Comparison of ENCODE assay signal across 26 cellular contexts in the genomic region with DNA sequence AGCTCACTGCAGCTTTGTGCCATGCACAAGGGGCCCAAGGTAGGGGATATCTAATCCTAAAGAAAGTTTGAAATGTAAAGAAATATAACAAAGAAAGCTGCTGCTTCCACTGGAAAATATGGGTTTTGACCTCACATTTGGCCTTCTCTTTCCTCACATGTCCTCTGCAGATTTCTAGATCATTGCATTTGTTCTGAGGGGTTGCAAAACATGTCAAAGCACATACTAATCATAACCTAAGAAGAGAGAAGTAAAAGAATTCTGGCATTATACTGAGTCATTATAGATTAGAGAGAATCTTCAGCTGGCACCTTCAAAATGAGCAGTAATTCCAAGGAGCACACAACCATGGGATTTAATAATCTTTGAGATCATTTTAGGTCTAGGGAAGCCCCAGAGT.
DNase-seq lines count a peak whose midpoint lies in the region; ATAC-seq, FAIRE-seq and TF ChIP-seq lines count a peak whose summit lies in the region.
"Had no signal": no experiment of that assay in that cellular context is flagged by ENCODE, and none has a peak within 500 bp of the region (broad histone marks: within the 10 kb centered on the region; RNA-seq: fewer than 3 reads in every experiment).

No MANE protein-coding gene starts in this region.

- H3K27me3 ChIP-seq in HepG2 (ENCODE audit: control insufficient read depth in 1 of 2, insufficient read depth in 2 of 2, low read length in 2 of 2) (no peaks in the 10 kb centered on the region), right lobe of liver (no peaks in the 10 kb centered on the region), Karpas-422 (ENCODE audit: low read length) (no peaks in the 10 kb centered on the region), GM12878 (replicated peaks in 1 of 2; ENCODE audit: control insufficient read depth in 2 of 2, insufficient read depth in 2 of 2, low read length in 1 of 2) (no peaks in the 10 kb centered on the region), transverse colon (no peaks in the 10 kb centered on the region)
- H3K27me3 ChIP-seq: BLaER1 had no signal

- peaks cover 32% of the 10 kb centered on the region for H3K4me1 Mint-ChIP-seq in stimulated activated memory B cell treated with anti-CD40 and anti-IgM and Interleukin-4, amounts not matched to agents 10 μg/mL and 1 μg/mL and 100 μg/mL, for 72 hours
- peaks cover 2% of the 10 kb centered on the region for H3K4me1 Mint-ChIP-seq in activated CD4-positive, alpha-beta T cell treated with anti-CD3 and anti-CD28 coated beads for 36 hours

- TF ChIP-seq RAD21 in HepG2 (CRISPR knock-in tag; IDR thresholded peaks at IDR 0.05) (no peak), GM12878 (IDR thresholded peaks at IDR 0.05; ENCODE audit: insufficient read depth, low read depth, low read length) (no peak)

- H3K4me3 Mint-ChIP-seq in stimulated activated memory B cell treated with anti-CD40 and anti-IgM and Interleukin-4, amounts not matched to agents 10 μg/mL and 1 μg/mL and 100 μg/mL, for 72 hours, result no peak overlapping the region
- H3K4me3 Mint-ChIP-seq in activated CD4-positive, alpha-beta T cell treated with anti-CD3 and anti-CD28 coated beads for 36 hours, result no peak overlapping the region
- H3K4me3 Mint-ChIP-seq: B cell; CD4-positive, alpha-beta T cell; CD8-positive, alpha-beta memory T cell; HFFc6 had no signal

- no peak overlapping the region for H2AFZ ChIP-seq in HepG2 (ENCODE audit: low read length)
- H2AFZ ChIP-seq in Karpas-422 (ENCODE audit: low read length), result no peak overlapping the region
- no peak overlapping the region for H2AFZ ChIP-seq in GM12878 (ENCODE audit: control insufficient read depth, low read depth, low read length)

- TF ChIP-seq POLR2A in HepG2 (IDR thresholded peaks at IDR 0.05; ENCODE audit: insufficient read depth in 1 of 2, low read depth in 2 of 2, low read length in 2 of 2) (no peak), right lobe of liver (IDR thresholded peaks at IDR 0.05) (no peak), GM12878 (IDR thresholded peaks at IDR 0.05; ENCODE audit: low read depth, low read length) (no peak), transverse colon (IDR thresholded peaks at IDR 0.05) (no peak)

- no peak for TF ChIP-seq EP300 in HepG2 (IDR thresholded peaks at IDR 0.05; ENCODE audit: low read depth in 2 of 2, low read length in 2 of 2)
- TF ChIP-seq EP300 in HepG2 (CRISPR knock-in tag; IDR thresholded peaks at IDR 0.05; ENCODE audit: borderline replicate concordance), result no peak
- no peak for TF ChIP-seq EP300 in GM12878 (IDR thresholded peaks at IDR 0.05; ENCODE audit: borderline replicate concordance in 1 of 2, control insufficient read depth in 1 of 2, low read depth in 2 of 2, low read length in 2 of 2)
- no peak for TF ChIP-seq EP300 in transverse colon (IDR thresholded peaks at IDR 0.05; ENCODE audit: low read depth)

- H3K9ac ChIP-seq in HepG2 (ENCODE audit: insufficient read depth, low read depth, low read length), result no peak overlapping the region
- H3K9ac ChIP-seq in Karpas-422 (ENCODE audit: low read length), result no peak overlapping the region
- H3K9ac ChIP-seq in GM12878 (ENCODE audit: control insufficient read depth, insufficient read depth, low read length), result no peak overlapping the region
- H3K9ac ChIP-seq: BLaER1 had no signal

- CTCF ChIA-PET in HepG2 (lab: Yijun Ruan, JAX; ENCODE audit: low intra/inter-chr PET ratio, low total read pairs) (no interaction called here), GM12878 (lab: Yijun Ruan, JAX) (interaction anchor here (0.6 to 9.9 kb wide), 9 partner anchors 6 to 1036 kb away, joined by 3 to 135 read pairs (median 17); partner anchors contain the start of genes ATG13 and HARBI1)
- CTCF ChIA-PET in activated CD4-positive, alpha-beta T cell treated with anti-CD3 and anti-CD28 coated beads for 36 hours (lab: Charles Lee), result interaction anchor here (1.0 kb wide), 1 partner anchor 11 kb away, joined by 3 read pairs; no protein-coding TSS in a partner anchor

- H3K9me3 ChIP-seq in HepG2 (ENCODE audit: low read length), result no peaks in the 10 kb centered on the region
- no peaks in the 10 kb centered on the region for H3K9me3 ChIP-seq in right lobe of liver
- no peaks in the 10 kb centered on the region for H3K9me3 ChIP-seq in Karpas-422 (ENCODE audit: low read length)
- no peaks in the 10 kb centered on the region for H3K9me3 ChIP-seq in GM12878 (replicated peaks; ENCODE audit: control insufficient read depth, insufficient read depth, low read length)
- H3K9me3 ChIP-seq in transverse colon, result no peaks in the 10 kb centered on the region
- H3K9me3 ChIP-seq: BLaER1, HAP-1 had no signal

- H3K9me3 Mint-ChIP-seq in stimulated activated memory B cell treated with anti-CD40 and anti-IgM and Interleukin-4, amounts not matched to agents 10 μg/mL and 1 μg/mL and 100 μg/mL, for 72 hours, result no peaks in the 10 kb centered on the region
- no peaks in the 10 kb centered on the region for H3K9me3 Mint-ChIP-seq in activated CD4-positive, alpha-beta T cell treated with anti-CD3 and anti-CD28 coated beads for 36 hours (ENCODE audit: low read depth)
- H3K9me3 Mint-ChIP-seq: CD4-positive, alpha-beta T cell; CD8-positive, alpha-beta memory T cell; HFFc6 had no signal

- H3K4me2 ChIP-seq in HepG2 (ENCODE audit: low read depth, low read length), result no peak overlapping the region
- H3K4me2 ChIP-seq in Karpas-422 (ENCODE audit: low read depth, low read length, poor library complexity, severe bottlenecking), result peak overlapping the region; percentile 55
- H3K4me2 ChIP-seq in GM12878 (ENCODE audit: control insufficient read depth, insufficient read depth), result no peak overlapping the region
- H3K4me2 ChIP-seq: BLaER1 had no signal

- H3K27ac Mint-ChIP-seq in stimulated activated memory B cell treated with anti-CD40 and anti-IgM and Interleukin-4, amounts not matched to agents 10 μg/mL and 1 μg/mL and 100 μg/mL, for 72 hours, result peak overlapping the region; percentile 7
- H3K27ac Mint-ChIP-seq in activated CD4-positive, alpha-beta T cell treated with anti-CD3 and anti-CD28 coated beads for 36 hours, result no peak overlapping the region
- H3K27ac Mint-ChIP-seq: B cell; CD4-positive, alpha-beta T cell; HFFc6 had no signal

- H3K36me3 Mint-ChIP-seq in stimulated activated memory B cell treated with anti-CD40 and anti-IgM and Interleukin-4, amounts not matched to agents 10 μg/mL and 1 μg/mL and 100 μg/mL, for 72 hours, result peaks cover 20% of the 10 kb centered on the region
- peaks cover 3% of the 10 kb centered on the region for H3K36me3 Mint-ChIP-seq in activated CD4-positive, alpha-beta T cell treated with anti-CD3 and anti-CD28 coated beads for 36 hours (ENCODE audit: low read depth)

- POLR2A ChIA-PET in HepG2 (lab: Yijun Ruan, JAX), result no interaction called here
- POLR2A ChIA-PET in GM12878 (lab: Charles Lee), result interaction anchor here (0.6 to 3.4 kb wide), 7 partner anchors 18 to 124 kb away, joined by 3 to 19 read pairs (median 4); no protein-coding TSS in a partner anchor
- POLR2A ChIA-PET in activated CD4-positive, alpha-beta T cell treated with anti-CD3 and anti-CD28 coated beads for 36 hours (lab: Charles Lee), result no interaction called here

- RAD21 ChIA-PET in GM12878 (lab: Charles Lee; ENCODE audit: unreplicated experiment), result interaction anchor here (0.9 to 4.3 kb wide), 14 partner anchors 9 to 134 kb away, joined by 3 to 37 read pairs (median 10); partner anchors contain the start of gene CHRM4

- BruUV-seq in HepG2 (replicated peaks; lab: Mats Ljungman, UMichigan), result TSS peak; percentile 34
- BruUV-seq in GM12878 (replicated peaks; lab: Mats Ljungman, UMichigan), result no TSS peak

- H3K79me2 ChIP-seq in HepG2 (ENCODE audit: insufficient read depth, low read length) (peaks cover 2% of the 10 kb centered on the region), Karpas-422 (ENCODE audit: low read length) (peaks cover 20% of the 10 kb centered on the region; the same call in 1 of the 2 replicates), GM12878 (ENCODE audit: control insufficient read depth, insufficient read depth, low read length) (no peaks in the 10 kb centered on the region)

- DNase-seq in HepG2 (ENCODE audit: low spot score), result no peak
- no peak for DNase-seq in right lobe of liver
- DNase-seq in Karpas-422, result no peak
- DNase-seq in GM12878 (ENCODE audit: low read depth, low spot score), result no peak
- no peak for DNase-seq in coronary artery (ENCODE audit: low spot score)
- no peak for DNase-seq in activated CD4-positive, alpha-beta T cell treated with anti-CD3 and anti-CD28 coated beads for 36 hours
- DNase-seq in transverse colon, result no peak
- DNase-seq: CD4-positive, alpha-beta T cell; CD8-positive, alpha-beta memory T cell; DMS 273 treated with DMSO at 0.1 percent for 48 hours; DMS79; EL; GDM1; GOT3; HFFc6 had no signal

- H4K20me1 ChIP-seq in HepG2 (ENCODE audit: insufficient read depth, low read length), result 0 out of 2 replicates have a peak, but pooled peaks cover 6% of the 10 kb centered on the region
- H4K20me1 ChIP-seq in Karpas-422 (ENCODE audit: insufficient read depth, low read depth, low read length), result peaks cover 11% of the 10 kb centered on the region; the same call in 1 of the 2 replicates
- no peaks in the 10 kb centered on the region for H4K20me1 ChIP-seq in GM12878 (ENCODE audit: control insufficient read depth, insufficient read depth)

- no peak for TF ChIP-seq CTCF in HepG2 (CRISPR knock-in tag; IDR thresholded peaks at IDR 0.05)
- TF ChIP-seq CTCF in right lobe of liver (IDR thresholded peaks at IDR 0.05), result no peak
- TF ChIP-seq CTCF in GM12878 (IDR thresholded peaks at IDR 0.05 in 2 of 3, conservative IDR thresholded peaks at IDR 0.05 in 1 of 3; ENCODE audit: control insufficient read depth in 2 of 3, extremely low read depth in 1 of 3, insufficient read depth in 1 of 3, low read depth in 3 of 3, low read length in 3 of 3), result no peak
- no peak for TF ChIP-seq CTCF in coronary artery (IDR thresholded peaks at IDR 0.05)
- TF ChIP-seq CTCF in transverse colon (IDR thresholded peaks at IDR 0.05), result no peak

- intact Hi-C loops in HepG2 (cut with micrococcal nuclease; ENCODE audit: unreplicated experiment) (loop anchor here (1.0 kb wide), 1 partner anchor 17 kb away; no protein-coding TSS in a partner anchor), right lobe of liver (cut with DNase I) (no loop called here), GM12878 (cut with micrococcal nuclease; ENCODE audit: unreplicated experiment) (loop anchor here (5.0 kb wide), 1 partner anchor 37 kb away; no protein-coding TSS in a partner anchor), transverse colon (cut with DNase I; ENCODE audit: low total_unique reads) (no loop called here)
- intact Hi-C loops in activated CD4-positive, alpha-beta T cell treated with anti-CD3 and anti-CD28 coated beads for 36 hours (cut with DNase I, micrococcal nuclease), result no loop called here

- no peak overlapping the region for H3K27ac ChIP-seq in HepG2 (ENCODE audit: extremely low read length, insufficient read depth, low read length)
- no peak overlapping the region for H3K27ac ChIP-seq in right lobe of liver
- no peak overlapping the region for H3K27ac ChIP-seq in Karpas-422 (ENCODE audit: low read length)
- H3K27ac ChIP-seq in GM12878 (ENCODE audit: control insufficient read depth, insufficient read depth), result peak overlapping the region; percentile 41
- H3K27ac ChIP-seq in coronary artery, result no peak overlapping the region
- H3K27ac ChIP-seq in transverse colon, result no peak overlapping the region
- H3K27ac ChIP-seq: 22Rv1, BLaER1, C4-2B had no signal

- in situ Hi-C loops in HepG2 (cut with HindIII; ENCODE audit: extremely low pct_ligation_motif_present, low pct_unique_long_range_greater_than_20kb) (no loop called here), GM12878 (cut with MboI) (no loop called here), transverse colon (cut with MboI; ENCODE audit: low pct_ligation_motif_present in 1 of 4, low pct_unique_long_range_greater_than_20kb in 1 of 4, low sequenced_read_pairs in 3 of 4) (no loop called here)

- no peaks in the 10 kb centered on the region for H3K9me2 ChIP-seq in Karpas-422 (replicated peaks; ENCODE audit: insufficient read depth, low read length)

- H3K4me1 ChIP-seq in HepG2 (ENCODE audit: insufficient read depth, low read length) (no peaks in the 10 kb centered on the region), right lobe of liver (no peaks in the 10 kb centered on the region), Karpas-422 (ENCODE audit: low read length) (peaks cover 29% of the 10 kb centered on the region), GM12878 (ENCODE audit: control insufficient read depth, insufficient read depth, low read length) (peaks cover 3% of the 10 kb centered on the region), transverse colon (no peaks in the 10 kb centered on the region)
- H3K4me1 ChIP-seq: HAP-1 had no signal

- H3K27me3 Mint-ChIP-seq in stimulated activated memory B cell treated with anti-CD40 and anti-IgM and Interleukin-4, amounts not matched to agents 10 μg/mL and 1 μg/mL and 100 μg/mL, for 72 hours, result no peaks in the 10 kb centered on the region
- H3K27me3 Mint-ChIP-seq in activated CD4-positive, alpha-beta T cell treated with anti-CD3 and anti-CD28 coated beads for 36 hours, result no peaks in the 10 kb centered on the region
- H3K27me3 Mint-ChIP-seq: B cell; CD4-positive, alpha-beta T cell; CD8-positive, alpha-beta memory T cell had no signal

- no peak for ATAC-seq in HepG2
- ATAC-seq in right lobe of liver, result no peak
- no peak for ATAC-seq in GM12878
- no peak for ATAC-seq in stimulated activated memory B cell treated with anti-CD40 and anti-IgM and Interleukin-4, amounts not matched to agents 10 μg/mL and 1 μg/mL and 100 μg/mL, for 72 hours
- ATAC-seq in activated CD4-positive, alpha-beta T cell treated with anti-CD3 and anti-CD28 coated beads for 36 hours, result no peak

- SMC1A ChIA-PET in GM12878 (lab: Charles Lee; ENCODE audit: uncharacterized antibody, unreplicated experiment), result interaction anchor here (0.9 to 11.2 kb wide), 17 partner anchors 6 to 138 kb away, joined by 3 to 171 read pairs (median 11); no protein-coding TSS in a partner anchor

- no peak overlapping the region for H3K4me3 ChIP-seq in HepG2 (replicated peaks in 1 of 3; ENCODE audit: insufficient read depth in 1 of 3, low read depth in 2 of 3, low read length in 3 of 3)
- no peak overlapping the region for H3K4me3 ChIP-seq in right lobe of liver
- H3K4me3 ChIP-seq in Karpas-422 (ENCODE audit: low read length), result no peak overlapping the region
- H3K4me3 ChIP-seq in GM12878, result no peak overlapping the region
- H3K4me3 ChIP-seq in coronary artery, result no peak overlapping the region
- no peak overlapping the region for H3K4me3 ChIP-seq in transverse colon
- H3K4me3 ChIP-seq: BLaER1, HAP-1 had no signal

- H3K36me3 ChIP-seq in HepG2 (replicated peaks in 1 of 2; ENCODE audit: control insufficient read depth in 1 of 2, insufficient read depth in 2 of 2, low read length in 2 of 2) (peaks cover 12 to 40% of the 10 kb centered on the region in 2 experiments), right lobe of liver (no peaks in the 10 kb centered on the region), Karpas-422 (ENCODE audit: insufficient read depth, low read length) (no peaks in the 10 kb centered on the region), GM12878 (ENCODE audit: control insufficient read depth in 2 of 2, insufficient read depth in 2 of 2, low read length in 1 of 2) (no peaks in the 10 kb centered on the region; a peak in 2 of 4 replicates), transverse colon (peaks cover 0 to 9% (median 0%) of the 10 kb centered on the region in 4 donors)
- H3K36me3 ChIP-seq: HAP-1 had no signal

- FAIRE-seq in HepG2 (lab: Jason Lieb, UNC) (no peak), GM12878 (lab: Jason Lieb, UNC) (no peak)
- FAIRE-seq: A204.1, D721Med, GM12891, GM18507, H54 had no signal

Comparison
In these comparisons a context has a peak if more than half of its experiments do, and no peak if none do; other contexts are left out.
1. intact Hi-C loops: an anchor here in HepG2 (1.0 kb wide) and GM12878 (5.0 kb wide); none called in right lobe of liver, activated CD4-positive, alpha-beta T cell treated with anti-CD3 and anti-CD28 coated beads for 36 hours and transverse colon.